Comparison of ENCODE assay signal across 8 cellular contexts in genomic region chr4:55398461-55398860, GRCh38. TPM values are rescaled to one million over a fixed set of nuclear protein-coding genes. Genes with fewer than 3 reads are reported as not detected.
A peak's percentile ranks its signal among the peaks of the same experiment; 100 is the strongest.
DNase-seq lines count a peak whose midpoint lies in the region; ATAC-seq, FAIRE-seq and TF ChIP-seq lines count a peak whose summit lies in the region.

No MANE protein-coding gene starts in this region.

- no peaks in the 10 kb centered on the region for H3K27me3 ChIP-seq in heart right ventricle
- no peaks in the 10 kb centered on the region for H3K27me3 ChIP-seq in GM12878 (replicated peaks in 1 of 2; ENCODE audit: control insufficient read depth in 2 of 2, insufficient read depth in 2 of 2, low read length in 1 of 2)
- H3K27me3 ChIP-seq in aorta (ENCODE audit: control insufficient read depth in 1 of 2, insufficient read depth in 2 of 2, low read length in 1 of 2): no peaks in the 10 kb centered on the region

- no peaks in the 10 kb centered on the region for H3K9me3 ChIP-seq in heart right ventricle
- H3K9me3 ChIP-seq in GM12878 (replicated peaks; ENCODE audit: control insufficient read depth, insufficient read depth, low read length): no peaks in the 10 kb centered on the region
- H3K9me3 ChIP-seq in aorta (ENCODE audit: control insufficient read depth, low read length): no peaks in the 10 kb centered on the region

- BruUV-seq in GM12878 (replicated peaks; lab: Mats Ljungman, UMichigan): no TSS peak

- WGBS in heart right ventricle, 2 donors: 57% methylated on average over 1 of the region's 1 CpG
- 0% methylated on average over 1 of the region's 1 CpG for WGBS in GM12878 (ENCODE audit: insufficient coverage, insufficient replicate concordance, low lambda C conversion rate, missing lambda C conversion rate)
- WGBS in aorta, 2 donors: 0 to 4% methylated on average over 1 of the region's 1 CpG

- TF ChIP-seq RAD21 in GM12878 (IDR thresholded peaks at IDR 0.05; ENCODE audit: insufficient read depth, low read depth, low read length): no peak

- H3K4me3 ChIP-seq in heart right ventricle (peak overlapping the region in 9 of 10 donors; percentile 82 to 99 (median 92)), GM12878 (peak overlapping the region; percentile 88), aorta (ENCODE audit: low read length in 2 of 2) (peak overlapping the region; percentile 97 to 99)

- ATAC-seq in heart right ventricle: no peak
- no peak for ATAC-seq in GM12878
- no peak for ATAC-seq in aorta (ENCODE audit: low FRiP score)

- no peak for FAIRE-seq in GM12878 (lab: Jason Lieb, UNC)

- no peak for TF ChIP-seq EP300 in GM12878 (IDR thresholded peaks at IDR 0.05; ENCODE audit: borderline replicate concordance in 1 of 2, control insufficient read depth in 1 of 2, low read depth in 2 of 2, low read length in 2 of 2)

- TF ChIP-seq CTCF in heart right ventricle (IDR thresholded peaks at IDR 0.05) (no peak), GM12878 (IDR thresholded peaks at IDR 0.05 in 2 of 3, conservative IDR thresholded peaks at IDR 0.05 in 1 of 3; ENCODE audit: control insufficient read depth in 2 of 3, extremely low read depth in 1 of 3, insufficient read depth in 1 of 3, low read depth in 3 of 3, low read length in 3 of 3) (no peak)

- CTCF ChIA-PET in GM12878 (lab: Yijun Ruan, JAX): interaction anchor here (0.5 to 8.4 kb wide), 6 partner anchors 11 to 148 kb away, joined by 3 to 75 read pairs (median 4); partner anchors contain the start of gene SRD5A3

- DNase-seq in heart right ventricle: no peak
- no peak for DNase-seq in cardiac septum (ENCODE audit: low spot score)
- DNase-seq in GM12878 (ENCODE audit: low read depth, low spot score): no peak
- DNase-seq in medulla oblongata (ENCODE audit: extremely low spot score): peak; percentile 43
- DNase-seq in aorta: no peak
- no peak for DNase-seq in COLO829 (ENCODE audit: low spot score)
- DNase-seq in NCI-H510A treated with DMSO at 0.1 percent for 48 hours (lab: John Stamatoyannopoulos, UW): no peak
- no peak for DNase-seq in midbrain (lab: John Stamatoyannopoulos, UW)

- SMC1A ChIA-PET in GM12878 (lab: Charles Lee; ENCODE audit: uncharacterized antibody, unreplicated experiment): interaction anchor here (0.8 to 2.7 kb wide), 3 partner anchors 11 to 107 kb away, joined by 3 to 36 read pairs (median 3); no protein-coding TSS in a partner anchor

- intact Hi-C loops in heart right ventricle (cut with DNase I): loop anchor here in 7 of 10 donors (5.0 to 10.0 kb wide), 4 partner anchors 36 to 149 kb away; partner anchors contain the start of genes CLOCK (in 4 of the 7) and SRD5A3 (in 4 of the 7)
- intact Hi-C loops in cardiac septum (cut with DNase I): loop anchor here (5.0 kb wide), 1 partner anchor 549 kb away; the partner anchor contains the start of gene CEP135
- intact Hi-C loops in GM12878 (cut with micrococcal nuclease; ENCODE audit: unreplicated experiment): loop anchor here (5.0 kb wide), 2 partner anchors 51 to 454 kb away; partner anchors contain the start of genes EXOC1 and SRD5A3
- intact Hi-C loops in aorta (cut with DNase I): loop anchor here in 1 of 2 donors (5.0 kb wide), 2 partner anchors 51 to 149 kb away; partner anchors contain the start of genes CLOCK and SRD5A3

- no peak overlapping the region for H2AFZ ChIP-seq in GM12878 (ENCODE audit: control insufficient read depth, low read depth, low read length)

- peak overlapping the region; percentile 91 for H3K9ac ChIP-seq in GM12878 (ENCODE audit: control insufficient read depth, insufficient read depth, low read length)

- H3K27ac ChIP-seq in heart right ventricle (peak overlapping the region in 6 of 10 donors; percentile 96 to 100 (median 98)), GM12878 (ENCODE audit: control insufficient read depth, insufficient read depth) (peak overlapping the region; percentile 18; the same call in 1 of the 2 replicates), aorta (ENCODE audit: low read depth in 1 of 2, low read length in 2 of 2) (peak overlapping the region; percentile 39 to 82)

- POLR2A ChIA-PET in GM12878 (lab: Charles Lee): interaction anchor here (1.1 to 1.7 kb wide), 4 partner anchors 10 to 148 kb away, joined by 4 to 6 read pairs (median 5); no protein-coding TSS in a partner anchor

- H3K4me2 ChIP-seq in GM12878 (ENCODE audit: control insufficient read depth, insufficient read depth): peak overlapping the region; percentile 82

- H3K36me3 ChIP-seq in heart right ventricle (peaks cover 0 to 45% (median 0%) of the 10 kb centered on the region in 9 donors), GM12878 (ENCODE audit: control insufficient read depth in 2 of 2, insufficient read depth in 2 of 2, low read length in 1 of 2) (peaks cover 0 to 4% of the 10 kb centered on the region in 2 experiments; a peak in 1 of 4 replicates), aorta (ENCODE audit: control insufficient read depth in 1 of 2, insufficient read depth in 2 of 2, low read length in 1 of 2) (no peaks in the 10 kb centered on the region)

- no peak for TF ChIP-seq POLR2A in GM12878 (IDR thresholded peaks at IDR 0.05; ENCODE audit: low read depth, low read length)

- peaks cover 66% of the 10 kb centered on the region for H3K79me2 ChIP-seq in GM12878 (ENCODE audit: control insufficient read depth, insufficient read depth, low read length)

- in situ Hi-C loops in GM12878 (cut with MboI): loop anchor here (5.0 kb wide), 1 partner anchor 149 kb away; the partner anchor contains the start of gene CLOCK

- RAD21 ChIA-PET in GM12878 (lab: Charles Lee; ENCODE audit: unreplicated experiment): interaction anchor here (0.8 to 6.1 kb wide), 4 partner anchors 11 to 475 kb away, joined by 3 to 41 read pairs (median 3); no protein-coding TSS in a partner anchor

- H4K20me1 ChIP-seq in GM12878 (ENCODE audit: control insufficient read depth, insufficient read depth): 0 out of 2 replicates have a peak, but pooled peaks cover 2% of the 10 kb centered on the region

- H3K4me1 ChIP-seq in heart right ventricle (peaks cover 0 to 50% (median 34%) of the 10 kb centered on the region in 9 donors), GM12878 (ENCODE audit: control insufficient read depth, insufficient read depth, low read length) (peaks cover 3% of the 10 kb centered on the region; the same call in 1 of the 2 replicates), aorta (ENCODE audit: control insufficient read depth in 1 of 2, insufficient read depth in 2 of 2, low read length in 2 of 2) (no peaks in the 10 kb centered on the region)

TF ChIP-seq in GM12878, 131 proteins besides CTCF, POLR2A, EP300 and RAD21:
- TF ChIP-seq RELA (IDR thresholded peaks at IDR 0.05; ENCODE audit: borderline replicate concordance, partially characterized antibody) (no peak), SUPT20H (IDR thresholded peaks at IDR 0.05; ENCODE audit: borderline replicate concordance, control insufficient read depth, low read depth, low read length) (no peak), MYC (IDR thresholded peaks at IDR 0.05; ENCODE audit: insufficient read depth, insufficient read length, insufficient replicate concordance, low read length, severe bottlenecking) (no peak), FOXK2 (IDR thresholded peaks at IDR 0.05) (no peak), CEBPB (IDR thresholded peaks at IDR 0.05; ENCODE audit: borderline replicate concordance in 1 of 2, low read depth in 2 of 2, low read length in 2 of 2) (no peak), MEF2A (IDR thresholded peaks at IDR 0.05; ENCODE audit: insufficient read depth, low read depth, low read length) (no peak)

RNA-seq across cellular contexts. Expression of gene TMEM165, which starts 2.7 kb away (rescaled TPM):
- total RNA-seq in heart right ventricle (10 to 100 TPM; 30.3 to 86.3 (median 34.6) TPM), cardiac septum (56.4 TPM), GM12878 (2014; rRNA removed) (98.6 and 106 TPM in 2 replicates), GM12878 (2014; rRNA removed; fragmentation: Illumina TruSeq; extraction: Trizol) (72.3 TPM in 2 replicates), GM12878 (2021) (63.6 and 73.4 TPM in 2 replicates), aorta (100 to 1,000 TPM; 183 to 204 TPM)
- polyA plus RNA-seq in heart right ventricle (10 to 100 TPM; 49.6 to 65.1 TPM), GM12878 (2011; rRNA removed) (106 and 120 TPM in 2 replicates), GM12878 (2014; fragmentation: Illumina TruSeq; extraction: Trizol) (58.7 and 74.3 TPM in 2 replicates), GM12878 (2014; fragmentation: Nextera tagmentation; extraction: Ambion mirVana) (10 to 100 TPM; 18.3 to 32.5 TPM), GM12878 (2014; rRNA removed) (85.0 and 88.8 TPM in 2 replicates), GM12878 (2016; fragmentation: Nextera tagmentation; extraction: Ambion mirVana) (100 to 1,000 TPM; 129 to 141 TPM), aorta (10 to 100 TPM; 38.6 to 83.4 TPM)
- 329 and 338 TPM in 2 replicates for total RNA-seq in GM12878 (2013; cell fraction: nucleolus; rRNA removed)
- 21.5 TPM for polyA plus RNA-seq in GM12878 (2011; ENCODE audit: low read depth)
- polyA plus RNA-seq in GM12878 (2011; cell fraction: cytosol; rRNA removed): 35.2 and 43.7 TPM in 2 replicates
- 90.3 and 91.3 TPM in 2 replicates for polyA plus RNA-seq in GM12878 (2011; cell fraction: nucleus; rRNA removed)
- 35.6 and 40.2 TPM in 2 replicates for polyA plus RNA-seq in GM12878 (2012)
- 105 and 154 TPM in 2 replicates for polyA minus RNA-seq in GM12878 (2011; rRNA and poly(A)+ RNA removed)
- 27.1 and 33.2 TPM in 2 replicates for polyA minus RNA-seq in GM12878 (2011; cell fraction: cytosol; rRNA and poly(A)+ RNA removed)
- polyA minus RNA-seq in GM12878 (2011; cell fraction: nucleus; rRNA and poly(A)+ RNA removed): 58.6 and 122 TPM in 2 replicates

RNA-seq across cellular contexts. Expression of gene SRD5A3, which starts 52.4 kb away (rescaled TPM):
- total RNA-seq in heart right ventricle (10 to 100 TPM in 4 of 10 donors, 1 to 10 TPM in 6; 4.4 to 14.6 (median 7.7) TPM), cardiac septum (7.3 TPM), GM12878 (2014; rRNA removed) (5.8 and 6.0 TPM in 2 replicates), GM12878 (2014; rRNA removed; fragmentation: Illumina TruSeq; extraction: Trizol) (4.7 and 6.4 TPM in 2 replicates), GM12878 (2021) (7.7 and 10.1 TPM in 2 replicates), aorta (10 to 100 TPM in 1 of 2 donors, 1 to 10 TPM in 1; 8.4 to 11.7 TPM)
- polyA plus RNA-seq in heart right ventricle (10 to 100 TPM in 1 of 2 donors, 1 to 10 TPM in 1; 5.0 to 11.4 TPM), GM12878 (2011; rRNA removed) (1.6 and 2.6 TPM in 2 replicates), GM12878 (2014; fragmentation: Illumina TruSeq; extraction: Trizol) (7.4 and 7.9 TPM in 2 replicates), GM12878 (2014; fragmentation: Nextera tagmentation; extraction: Ambion mirVana) (1 to 10 TPM; 1.6 to 4.5 TPM), GM12878 (2014; rRNA removed) (5.6 and 6.4 TPM in 2 replicates), GM12878 (2016; fragmentation: Nextera tagmentation; extraction: Ambion mirVana) (10 to 100 TPM; 16.1 to 20.4 TPM), aorta (1 to 10 TPM; 6.1 to 7.8 TPM)
- total RNA-seq in GM12878 (2013; cell fraction: nucleolus; rRNA removed): 0.39 and 0.61 TPM in 2 replicates
- polyA plus RNA-seq in GM12878 (2011; ENCODE audit: low read depth): 3.3 TPM
- 1.2 and 1.7 TPM in 2 replicates for polyA plus RNA-seq in GM12878 (2011; cell fraction: cytosol; rRNA removed)
- 0.27 and 0.44 TPM in 2 replicates for polyA plus RNA-seq in GM12878 (2011; cell fraction: nucleus; rRNA removed)
- 3.8 and 4.3 TPM in 2 replicates for polyA plus RNA-seq in GM12878 (2012)
- 0.67 and 0.95 TPM in 2 replicates for polyA minus RNA-seq in GM12878 (2011; rRNA and poly(A)+ RNA removed)
- 1.9 TPM in 1 of 2 replicates, not detected in the other for polyA minus RNA-seq in GM12878 (2011; cell fraction: cytosol; rRNA and poly(A)+ RNA removed)
- 0.24 and 0.57 TPM in 2 replicates for polyA minus RNA-seq in GM12878 (2011; cell fraction: nucleus; rRNA and poly(A)+ RNA removed)

Comparison
In these comparisons a context has a peak if more than half of its experiments do, and no peak if none do; other contexts are left out.
1. H3K27ac ChIP-seq: peak in every context shown above with its lines; median percentile 98 in heart right ventricle; 60 in aorta; 18 in GM12878.